Comparison of ENCODE assay signal across 8 cellular contexts in genomic region chr3:58584690-58585004, GRCh38. TPM values are rescaled to one million over a fixed set of nuclear protein-coding genes. Genes with fewer than 3 reads are reported as not detected.
DNase-seq lines count a peak whose midpoint lies in the region; ATAC-seq and TF ChIP-seq lines count a peak whose summit lies in the region.

No MANE protein-coding gene starts in this region.

- H3K36me3 ChIP-seq in BLaER1, result no peaks in the 10 kb centered on the region

- no peak for TF ChIP-seq CTCF in natural killer cell (IDR thresholded peaks at IDR 0.05)

- H3K4me1 ChIP-seq in BLaER1, result peaks cover 56% of the 10 kb centered on the region

- DNase-seq in LHCN-M2 (ENCODE audit: low read depth), result peak; percentile 15
- no peak for DNase-seq in natural killer cell
- DNase-seq in stimulated activated CD4-positive, alpha-beta T cell treated with anti-CD3 and anti-CD28 coated beads, Interleukin-2, amount 100 ng/mL, for 48 hours, result no peak
- DNase-seq in NCI-H1436 (lab: John Stamatoyannopoulos, UW), result no peak
- DNase-seq in HEK293T (ENCODE audit: extremely low spot score), result no peak
- DNase-seq in stimulated activated naive CD4-positive, alpha-beta T cell treated with Interleukin-2 at 50 U/mL for 16 hours (lab: John Stamatoyannopoulos, UW), result no peak

- H3K27me3 ChIP-seq in BLaER1, result no peaks in the 10 kb centered on the region

- H3K9me3 Mint-ChIP-seq in dendritic cell treated with granulocyte-macrophage colony-stimulating factor and Interleukin-4, amounts not matched to agents 40 ng/mL and 50 ng/mL, for 4 days, result no peaks in the 10 kb centered on the region
- H3K9me3 Mint-ChIP-seq in natural killer cell, result no peaks in the 10 kb centered on the region

- peaks cover 66% of the 10 kb centered on the region for H3K27me3 Mint-ChIP-seq in dendritic cell treated with granulocyte-macrophage colony-stimulating factor and Interleukin-4, amounts not matched to agents 40 ng/mL and 50 ng/mL, for 4 days
- peaks cover 42 to 47% of the 10 kb centered on the region in 2 donors for H3K27me3 Mint-ChIP-seq in natural killer cell (ENCODE audit: low read depth in 2 of 2)

- peak in 2 of 3 donors; percentile 25 to 32 for ATAC-seq in natural killer cell

- peak overlapping the region; percentile 64; the same call in 1 of the 2 replicates for H3K9ac ChIP-seq in BLaER1

- POLR2A ChIA-PET in HEK293T (lab: Yijun Ruan, JAX), result no interaction called here

- peak overlapping the region; percentile 9 for H3K27ac Mint-ChIP-seq in dendritic cell treated with granulocyte-macrophage colony-stimulating factor and Interleukin-4, amounts not matched to agents 40 ng/mL and 50 ng/mL, for 4 days
- H3K27ac Mint-ChIP-seq in natural killer cell, result peak overlapping the region in 1 of 2 donors; percentile 83

- H3K4me1 Mint-ChIP-seq in dendritic cell treated with granulocyte-macrophage colony-stimulating factor and Interleukin-4, amounts not matched to agents 40 ng/mL and 50 ng/mL, for 4 days (ENCODE audit: low read depth), result peaks cover 23% of the 10 kb centered on the region
- H3K4me1 Mint-ChIP-seq in natural killer cell, result peaks cover 22 to 25% of the 10 kb centered on the region in 2 donors

- H3K4me3 ChIP-seq in BLaER1, result peak overlapping the region; percentile 62

- H3K27ac ChIP-seq in BLaER1, result peak overlapping the region; percentile 57; the same call in 1 of the 2 replicates

- intact Hi-C loops in dendritic cell treated with granulocyte-macrophage colony-stimulating factor and Interleukin-4, amounts not matched to agents 40 ng/mL and 50 ng/mL, for 4 days (cut with micrococcal nuclease), result no loop called here
- intact Hi-C loops in natural killer cell (cut with micrococcal nuclease), result no loop called here

- no peaks in the 10 kb centered on the region for H4K20me1 ChIP-seq in BLaER1

- CTCF ChIA-PET in HEK293T (lab: Yijun Ruan, JAX), result interaction anchor here (0.6 to 1.3 kb wide), 7 partner anchors 12 to 266 kb away, joined by 3 to 5 read pairs (median 4); no protein-coding TSS in a partner anchor

- no peaks in the 10 kb centered on the region for H3K9me3 ChIP-seq in BLaER1

- H3K4me3 Mint-ChIP-seq in dendritic cell treated with granulocyte-macrophage colony-stimulating factor and Interleukin-4, amounts not matched to agents 40 ng/mL and 50 ng/mL, for 4 days, result peak overlapping the region; percentile 76
- peak overlapping the region; percentile 94 for H3K4me3 Mint-ChIP-seq in natural killer cell

- H3K4me2 ChIP-seq in BLaER1, result peak overlapping the region; percentile 80

- no peaks in the 10 kb centered on the region for H3K36me3 Mint-ChIP-seq in dendritic cell treated with granulocyte-macrophage colony-stimulating factor and Interleukin-4, amounts not matched to agents 40 ng/mL and 50 ng/mL, for 4 days (ENCODE audit: low read depth)
- no peaks in the 10 kb centered on the region for H3K36me3 Mint-ChIP-seq in natural killer cell

TF ChIP-seq in HEK293T, 16 proteins besides CTCF, POLR2A, EP300 and RAD21:
- no peak for TF ChIP-seq FOXK2 (IDR thresholded peaks at IDR 0.05)
- no peak for TF ChIP-seq ZNF384 (IDR thresholded peaks at IDR 0.05)
- no peak for TF ChIP-seq FOXA1 (IDR thresholded peaks at IDR 0.05)
- no peak for TF ChIP-seq L3MBTL2 (conservative IDR thresholded peaks at IDR 0.05)
- TF ChIP-seq CTBP1 (IDR thresholded peaks at IDR 0.05; ENCODE audit: borderline replicate concordance), result no peak
- TF ChIP-seq ARNT (IDR thresholded peaks at IDR 0.05), result no peak
- TF ChIP-seq NFRKB (IDR thresholded peaks at IDR 0.05), result no peak
- no peak for TF ChIP-seq SP1 (IDR thresholded peaks at IDR 0.05)
- no peak for TF ChIP-seq TARDBP (IDR thresholded peaks at IDR 0.05)
- TF ChIP-seq FOXM1 (IDR thresholded peaks at IDR 0.05; ENCODE audit: borderline replicate concordance), result no peak
TF ChIP-seq in HEK293T: peak in this region for 0.

RNA-seq across cellular contexts. Expression of gene FAM107A, which starts 7.5 kb away (rescaled TPM):
- total RNA-seq in LHCN-M2 (2014; rRNA removed) (not detected in 2 replicates), natural killer cell (not detected)
- polyA plus RNA-seq in LHCN-M2 (2012), result 0.02 TPM

RNA-seq across cellular contexts. Expression of gene ACOX2, which starts 47.7 kb away (rescaled TPM):
- 2.4 and 2.7 TPM in 2 replicates for total RNA-seq in LHCN-M2 (2014; rRNA removed)
- 0.50 TPM for polyA plus RNA-seq in LHCN-M2 (2012)
- not detected for total RNA-seq in natural killer cell
